Comparison of ENCODE assay signal across 9 cellular contexts in genomic region chr5:132778129-132778528, GRCh38. TPM values are rescaled to one million over a fixed set of nuclear protein-coding genes. Genes with fewer than 3 reads are reported as not detected.
A peak's percentile ranks its signal among the peaks of the same experiment; 100 is the strongest.
DNase-seq lines count a peak whose midpoint lies in the region; ATAC-seq and TF ChIP-seq lines count a peak whose summit lies in the region.
"Had no signal": no experiment of that assay in that cellular context is flagged by ENCODE, and none has a peak within 500 bp of the region (broad histone marks: within the 10 kb centered on the region; RNA-seq: fewer than 3 reads in every experiment).

No MANE protein-coding gene starts in this region.

- H3K4me1 Mint-ChIP-seq in stimulated activated naive CD8-positive, alpha-beta T cell treated with anti-CD3 and anti-CD28 coated beads, Interleukin-15, Interleukin-2, amounts not matched to agents 100 ng/mL and 50 ng/mL, for 24 hours (ENCODE audit: low read depth): peaks cover 12% of the 10 kb centered on the region
- peaks cover 7 to 13% (median 11%) of the 10 kb centered on the region in 3 donors for H3K4me1 Mint-ChIP-seq in naive B cell

- no peaks in the 10 kb centered on the region for H3K9me3 Mint-ChIP-seq in stimulated activated naive CD8-positive, alpha-beta T cell treated with anti-CD3 and anti-CD28 coated beads, Interleukin-15, Interleukin-2, amounts not matched to agents 100 ng/mL and 50 ng/mL, for 24 hours
- H3K9me3 Mint-ChIP-seq in naive B cell: no peaks in the 10 kb centered on the region

- no peaks in the 10 kb centered on the region for H3K36me3 Mint-ChIP-seq in stimulated activated naive CD8-positive, alpha-beta T cell treated with anti-CD3 and anti-CD28 coated beads, Interleukin-15, Interleukin-2, amounts not matched to agents 100 ng/mL and 50 ng/mL, for 24 hours (ENCODE audit: low read depth)
- H3K36me3 Mint-ChIP-seq in naive B cell: no peaks in the 10 kb centered on the region

- no peaks in the 10 kb centered on the region for H3K9me3 ChIP-seq in vagina

- no peaks in the 10 kb centered on the region for H3K27me3 ChIP-seq in vagina

- peaks cover 51% of the 10 kb centered on the region for H3K27me3 Mint-ChIP-seq in stimulated activated naive CD8-positive, alpha-beta T cell treated with anti-CD3 and anti-CD28 coated beads, Interleukin-15, Interleukin-2, amounts not matched to agents 100 ng/mL and 50 ng/mL, for 24 hours
- H3K27me3 Mint-ChIP-seq in naive B cell: peaks cover 59 to 78% (median 71%) of the 10 kb centered on the region in 3 donors

- intact Hi-C loops in vagina (cut with DNase I): no loop called here

- H3K27ac ChIP-seq in vagina: peak overlapping the region; percentile 86

- H3K27ac Mint-ChIP-seq in stimulated activated naive CD8-positive, alpha-beta T cell treated with anti-CD3 and anti-CD28 coated beads, Interleukin-15, Interleukin-2, amounts not matched to agents 100 ng/mL and 50 ng/mL, for 24 hours: peak overlapping the region; percentile 72
- H3K27ac Mint-ChIP-seq in naive B cell: peak overlapping the region in 4 of 6 donors; percentile 14 to 68 (median 38)

- no peak for TF ChIP-seq POLR2A in vagina (IDR thresholded peaks at IDR 0.05)

- TF ChIP-seq CTCF in choroid plexus epithelial cell (conservative IDR thresholded peaks at IDR 0.05; ENCODE audit: low read depth, low read length) (no peak), vagina (IDR thresholded peaks at IDR 0.05) (no peak)

- no peak for ATAC-seq in stimulated activated naive CD8-positive, alpha-beta T cell treated with anti-CD3 and anti-CD28 coated beads, Interleukin-15, Interleukin-2, amounts not matched to agents 100 U/mL and 50 U/mL, for 24 hours
- ATAC-seq in naive B cell (ENCODE audit: low read depth in 2 of 2) (no peak), HG03442 (IDR thresholded peaks at IDR 0.05; ENCODE audit: unreplicated experiment) (no peak), GM18870 (IDR thresholded peaks at IDR 0.05; ENCODE audit: unreplicated experiment) (no peak)

- no peak for DNase-seq in stimulated activated naive CD8-positive, alpha-beta T cell treated with anti-CD3 and anti-CD28 coated beads, Interleukin-15, Interleukin-2, amounts not matched to agents 100 U/mL and 50 U/mL, for 24 hours
- DNase-seq in choroid plexus epithelial cell (ENCODE audit: low read depth): no peak
- no peak for DNase-seq in naive B cell
- DNase-seq in vagina (ENCODE audit: extremely low spot score in 2 of 2): no peak
- no peak for DNase-seq in NCI-H2171 treated with DMSO at 0.1 percent for 48 hours (lab: John Stamatoyannopoulos, UW)

- H3K4me3 ChIP-seq in choroid plexus epithelial cell (ENCODE audit: low read depth, low read length) (peak overlapping the region; percentile 73), vagina (peak overlapping the region; percentile 87 to 96)

- peaks cover 43% of the 10 kb centered on the region for H3K4me1 ChIP-seq in vagina

- no peaks in the 10 kb centered on the region for H3K36me3 ChIP-seq in vagina

- peak overlapping the region; percentile 64 for H3K4me3 Mint-ChIP-seq in stimulated activated naive CD8-positive, alpha-beta T cell treated with anti-CD3 and anti-CD28 coated beads, Interleukin-15, Interleukin-2, amounts not matched to agents 100 ng/mL and 50 ng/mL, for 24 hours
- peak overlapping the region; percentile 67 to 89 (median 78) for H3K4me3 Mint-ChIP-seq in naive B cell

RNA-seq across cellular contexts. Expression of gene SEPTIN8, which starts 1.1 kb away (rescaled TPM):
- polyA plus RNA-seq in naive B cell (ENCODE audit: low read depth in 6 of 6): under 1 TPM in 4 of 6 donors, not detected in 2; 0.11 to 0.27 (median 0.22) TPM
- total RNA-seq in vagina: 52.8 TPM

RNA-seq across cellular contexts. Expression of gene CCNI2, which starts 30.9 kb away (rescaled TPM):
- polyA plus RNA-seq in naive B cell (ENCODE audit: low read depth in 6 of 6): not detected
- total RNA-seq in vagina: not detected
- total RNA-seq: M059J had no signal

RNA-seq across cellular contexts. Expression of gene SOWAHA, which starts 35.0 kb away (rescaled TPM):
- not detected for polyA plus RNA-seq in naive B cell (ENCODE audit: low read depth in 6 of 6)
- total RNA-seq in vagina: not detected

RNA-seq across cellular contexts. Expression of gene KIF3A, which starts 40.8 kb away (rescaled TPM):
- polyA plus RNA-seq in naive B cell (ENCODE audit: low read depth in 6 of 6): 10 to 100 TPM in 1 of 6 donors, 1 to 10 TPM in 5; 4.3 to 10.2 (median 7.3) TPM
- 20.6 TPM for total RNA-seq in vagina

RNA-seq across cellular contexts. Expression of gene SHROOM1, which starts 52.3 kb away (rescaled TPM):
- polyA plus RNA-seq in naive B cell (ENCODE audit: low read depth in 6 of 6): under 1 TPM in 1 of 6 donors, not detected in 5; 0.26 TPM
- 17.7 TPM for total RNA-seq in vagina
